14 cellular contexts compared by ENCODE assay signal in genomic region chr17:19354123-19354522, GRCh38. TPM values are rescaled to one million over a fixed set of nuclear protein-coding genes. Genes with fewer than 3 reads are reported as not detected.
DNase-seq lines count a peak whose midpoint lies in the region; ATAC-seq and TF ChIP-seq lines count a peak whose summit lies in the region.
"Had no signal": no experiment of that assay in that cellular context is flagged by ENCODE, and none has a peak within 500 bp of the region (broad histone marks: within the 10 kb centered on the region; RNA-seq: fewer than 3 reads in every experiment).

No MANE protein-coding gene starts in this region.

- H3K27me3 Mint-ChIP-seq in osteocyte (ENCODE audit: unreplicated experiment) (no peaks in the 10 kb centered on the region), CD14-positive monocyte (ENCODE audit: low read depth in 3 of 3) (peaks cover 17 to 36% (median 18%) of the 10 kb centered on the region in 3 donors)
- peaks cover 15% of the 10 kb centered on the region for H3K27me3 Mint-ChIP-seq in stimulated activated naive CD8-positive, alpha-beta T cell treated with anti-CD3 and anti-CD28 coated beads, Interleukin-15, amount 100 ng/mL, for 72 hours
- H3K27me3 Mint-ChIP-seq: activated naive CD8-positive, alpha-beta T cell treated with anti-CD3 and anti-CD28 coated beads for 36 hours had no signal

- no peak overlapping the region for H2AFZ ChIP-seq in SK-N-SH (ENCODE audit: low read depth)
- no peak overlapping the region for H2AFZ ChIP-seq in fibroblast of lung (ENCODE audit: low read length)

- H3K4me2 ChIP-seq in SK-N-SH (peak overlapping the region; percentile 17; the same call in 1 of the 2 replicates), fibroblast of lung (ENCODE audit: extremely low read depth, insufficient read depth, low read length) (no peak overlapping the region)

- DNase-seq in GM04504 (ENCODE audit: low read depth) (peak; percentile 88), SK-N-SH (no peak), fibroblast of lung (ENCODE audit: low read depth in 2 of 2) (peak; percentile 87 to 94), osteocyte (ENCODE audit: extremely low spot score, unreplicated experiment) (no peak), CD14-positive monocyte (ENCODE audit: low spot score) (no peak), NCI-H2196 (lab: John Stamatoyannopoulos, UW; ENCODE audit: unreplicated experiment) (no peak)
- DNase-seq in stimulated activated naive CD8-positive, alpha-beta T cell treated with anti-CD3 and anti-CD28 coated beads, Interleukin-15, amount 100 ng/mL, for 72 hours: no peak
- DNase-seq: activated naive CD8-positive, alpha-beta T cell treated with anti-CD3 and anti-CD28 coated beads for 36 hours; effector CD4-positive, alpha-beta T cell; Kasumi-1 had no signal

- H4K20me1 ChIP-seq in SK-N-SH (ENCODE audit: insufficient read depth) (peaks cover 4% of the 10 kb centered on the region; the same call in 1 of the 2 replicates), fibroblast of lung (ENCODE audit: control insufficient read depth, extremely low read depth, insufficient read depth, low read length) (no peaks in the 10 kb centered on the region)

- H3K4me1 ChIP-seq in SK-N-SH (ENCODE audit: control insufficient read depth in 1 of 2, insufficient read depth in 2 of 2, low read depth in 1 of 2, low read length in 1 of 2) (peaks cover 0 to 5% of the 10 kb centered on the region in 2 experiments; a peak in 1 of 4 replicates), fibroblast of lung (ENCODE audit: control insufficient read depth, extremely low read depth, insufficient read depth, low read length) (peaks cover 2% of the 10 kb centered on the region)
- H3K4me1 ChIP-seq: right atrium auricular region had no signal

- H3K4me3 ChIP-seq in SK-N-SH (ENCODE audit: low read depth in 2 of 2, low read length in 1 of 2) (no peak overlapping the region), fibroblast of lung (replicated peaks in 1 of 4; ENCODE audit: control extremely low read depth in 1 of 4, insufficient read depth in 1 of 4, low read depth in 3 of 4, low read length in 4 of 4) (no peak overlapping the region)
- H3K4me3 ChIP-seq: right atrium auricular region, thoracic aorta had no signal

- H3K9me3 ChIP-seq in SK-N-SH: no peaks in the 10 kb centered on the region
- no peaks in the 10 kb centered on the region for H3K9me3 ChIP-seq in fibroblast of lung (ENCODE audit: control insufficient read depth, insufficient read depth, low read depth, low read length)
- H3K9me3 ChIP-seq: right atrium auricular region, thoracic aorta had no signal

- H3K27ac Mint-ChIP-seq in osteocyte (ENCODE audit: unreplicated experiment) (peak overlapping the region; percentile 48), CD14-positive monocyte (no peak overlapping the region)
- H3K27ac Mint-ChIP-seq in stimulated activated naive CD8-positive, alpha-beta T cell treated with anti-CD3 and anti-CD28 coated beads, Interleukin-15, amount 100 ng/mL, for 72 hours: no peak overlapping the region
- H3K27ac Mint-ChIP-seq: activated naive CD8-positive, alpha-beta T cell treated with anti-CD3 and anti-CD28 coated beads for 36 hours had no signal

- 15% methylated on average over 2 of the region's 2 CpGs for WGBS in SK-N-SH (ENCODE audit: low lambda C conversion rate)

- H3K36me3 Mint-ChIP-seq in osteocyte (ENCODE audit: unreplicated experiment) (peaks cover 17% of the 10 kb centered on the region), CD14-positive monocyte (no peaks in the 10 kb centered on the region)
- H3K36me3 Mint-ChIP-seq: activated naive CD8-positive, alpha-beta T cell treated with anti-CD3 and anti-CD28 coated beads for 36 hours had no signal

- CTCF ChIA-PET in SK-N-SH (lab: Yijun Ruan, JAX): interaction anchor here (0.7 to 2.6 kb wide), 5 partner anchors 8 to 104 kb away, joined by 3 to 15 read pairs (median 3); partner anchors contain the start of gene B9D1

- H3K4me3 Mint-ChIP-seq in osteocyte (ENCODE audit: unreplicated experiment) (no peak overlapping the region), CD14-positive monocyte (peak overlapping the region in 1 of 2 donors; percentile 36)
- no peak overlapping the region for H3K4me3 Mint-ChIP-seq in stimulated activated naive CD8-positive, alpha-beta T cell treated with anti-CD3 and anti-CD28 coated beads, Interleukin-15, amount 100 ng/mL, for 72 hours
- H3K4me3 Mint-ChIP-seq: activated naive CD8-positive, alpha-beta T cell treated with anti-CD3 and anti-CD28 coated beads for 36 hours had no signal

- peak in 1 of 2 experiments; percentile 43; a peak in 1 of 4 replicates for TF ChIP-seq EP300 in SK-N-SH (IDR thresholded peaks at IDR 0.05; ENCODE audit: borderline replicate concordance in 1 of 2, low read depth in 1 of 2, low read length in 1 of 2)

- H3K36me3 ChIP-seq in SK-N-SH (replicated peaks in 1 of 2; ENCODE audit: control insufficient read depth in 1 of 2, insufficient read depth in 2 of 2, low read length in 1 of 2) (peaks cover 6 to 9% of the 10 kb centered on the region in 2 experiments), fibroblast of lung (ENCODE audit: control insufficient read depth, insufficient read depth, low read length) (peaks cover 3% of the 10 kb centered on the region)
- H3K36me3 ChIP-seq: right atrium auricular region, thoracic aorta had no signal

- H3K9me3 Mint-ChIP-seq in osteocyte (ENCODE audit: unreplicated experiment): no peaks in the 10 kb centered on the region
- no peaks in the 10 kb centered on the region for H3K9me3 Mint-ChIP-seq in CD14-positive monocyte
- H3K9me3 Mint-ChIP-seq in stimulated activated naive CD8-positive, alpha-beta T cell treated with anti-CD3 and anti-CD28 coated beads, Interleukin-15, amount 100 ng/mL, for 72 hours: no peaks in the 10 kb centered on the region
- H3K9me3 Mint-ChIP-seq: activated naive CD8-positive, alpha-beta T cell treated with anti-CD3 and anti-CD28 coated beads for 36 hours had no signal

- POLR2A ChIA-PET in SK-N-SH (lab: Yijun Ruan, JAX): no interaction called here

- no peaks in the 10 kb centered on the region for H3K9me2 ChIP-seq in SK-N-SH

- H3K27ac ChIP-seq in SK-N-SH (ENCODE audit: low read depth in 2 of 2, low read length in 1 of 2) (peak overlapping the region in 1 of 2 experiments; percentile 67; a peak in 2 of 4 replicates), fibroblast of lung (ENCODE audit: insufficient read depth, low read length) (no peak overlapping the region)
- H3K27ac ChIP-seq: right atrium auricular region, thoracic aorta had no signal

- no peaks in the 10 kb centered on the region for H3K79me2 ChIP-seq in SK-N-SH (ENCODE audit: insufficient read depth)
- no peaks in the 10 kb centered on the region for H3K79me2 ChIP-seq in fibroblast of lung (ENCODE audit: control insufficient read depth, insufficient read depth, low read length)

- H3F3A ChIP-seq in SK-N-SH (replicated peaks; ENCODE audit: insufficient read depth): peaks cover 26% of the 10 kb centered on the region

- intact Hi-C loops in CD14-positive monocyte (cut with micrococcal nuclease): no loop called here

- H3K9ac ChIP-seq in SK-N-SH (no peak overlapping the region), fibroblast of lung (ENCODE audit: insufficient read depth, low read length) (no peak overlapping the region)

- TF ChIP-seq CTCF in SK-N-SH (IDR thresholded peaks at IDR 0.05) (no peak), fibroblast of lung (conservative IDR thresholded peaks at IDR 0.05 in 1 of 2, IDR thresholded peaks at IDR 0.05 in 1 of 2; ENCODE audit: low read depth in 1 of 2, low read length in 2 of 2) (no peak), osteocyte (IDR thresholded peaks at IDR 0.05) (no peak), CD14-positive monocyte (IDR thresholded peaks at IDR 0.05) (no peak)

- H3K4me1 Mint-ChIP-seq in osteocyte (ENCODE audit: unreplicated experiment) (peaks cover 12% of the 10 kb centered on the region), CD14-positive monocyte (no peaks in the 10 kb centered on the region)
- no peaks in the 10 kb centered on the region for H3K4me1 Mint-ChIP-seq in stimulated activated naive CD8-positive, alpha-beta T cell treated with anti-CD3 and anti-CD28 coated beads, Interleukin-15, amount 100 ng/mL, for 72 hours
- H3K4me1 Mint-ChIP-seq: activated naive CD8-positive, alpha-beta T cell treated with anti-CD3 and anti-CD28 coated beads for 36 hours had no signal

- ATAC-seq in GM19395 (IDR thresholded peaks at IDR 0.05; ENCODE audit: unreplicated experiment): no peak
- ATAC-seq in stimulated activated naive CD8-positive, alpha-beta T cell treated with anti-CD3 and anti-CD28 coated beads, Interleukin-15, amount 100 ng/mL, for 72 hours: no peak

- no peaks in the 10 kb centered on the region for H3K27me3 ChIP-seq in SK-N-SH (ENCODE audit: insufficient read depth)
- H3K27me3 ChIP-seq in fibroblast of lung (ENCODE audit: control insufficient read depth, insufficient read depth, low read length): no peaks in the 10 kb centered on the region
- H3K27me3 ChIP-seq: right atrium auricular region had no signal

- TF ChIP-seq RAD21 in SK-N-SH (IDR thresholded peaks at IDR 0.05; ENCODE audit: low read length): no peak

RNA-seq across cellular contexts. Expression of gene B9D1, which starts 8.4 kb away (rescaled TPM):
- polyA plus RNA-seq in SK-N-SH (2012; rRNA removed): 75.0 and 81.6 TPM in 2 replicates
- 56.1 and 64.8 TPM in 2 replicates for polyA plus RNA-seq in SK-N-SH (2012; cell fraction: cytosol; rRNA removed)
- 81.5 and 92.1 TPM in 2 replicates for polyA plus RNA-seq in SK-N-SH (2012; cell fraction: nucleus; rRNA removed)
- 20.8 and 38.5 TPM in 2 replicates for total RNA-seq in fibroblast of lung
- polyA plus RNA-seq in fibroblast of lung: 32.0 and 35.7 TPM in 2 replicates
- 31.6 and 38.4 TPM in 2 replicates for polyA plus RNA-seq in fibroblast of lung (2012)
- polyA minus RNA-seq in fibroblast of lung (ENCODE audit: low replicate concordance): 32.5 and 35.0 TPM in 2 replicates
- 15.8 and 16.5 TPM in 2 replicates for total RNA-seq in osteocyte
- polyA plus RNA-seq in CD14-positive monocyte: not detected

RNA-seq across cellular contexts. Expression of gene MAPK7, which starts 24.2 kb away (rescaled TPM):
- 10.5 and 19.1 TPM in 2 replicates for polyA plus RNA-seq in SK-N-SH (2012; rRNA removed)
- polyA plus RNA-seq in SK-N-SH (2012; cell fraction: cytosol; rRNA removed): 8.9 and 14.2 TPM in 2 replicates
- polyA plus RNA-seq in SK-N-SH (2012; cell fraction: nucleus; rRNA removed): 54.4 and 71.5 TPM in 2 replicates
- 10.3 and 18.8 TPM in 2 replicates for total RNA-seq in fibroblast of lung
- polyA plus RNA-seq in fibroblast of lung: 12.8 and 13.8 TPM in 2 replicates
- 20.8 and 22.3 TPM in 2 replicates for polyA plus RNA-seq in fibroblast of lung (2012)
- 134 and 160 TPM in 2 replicates for polyA minus RNA-seq in fibroblast of lung (ENCODE audit: low replicate concordance)
- 33.9 and 37.1 TPM in 2 replicates for total RNA-seq in osteocyte
- polyA plus RNA-seq in CD14-positive monocyte: 1 to 10 TPM; 9.3 to 10.0 TPM

RNA-seq across cellular contexts. Expression of gene MFAP4, which starts 32.9 kb away (rescaled TPM):
- 112 and 120 TPM in 2 replicates for polyA plus RNA-seq in SK-N-SH (2012; rRNA removed)
- 98.4 and 115 TPM in 2 replicates for polyA plus RNA-seq in SK-N-SH (2012; cell fraction: cytosol; rRNA removed)
- polyA plus RNA-seq in SK-N-SH (2012; cell fraction: nucleus; rRNA removed): 99.5 and 101 TPM in 2 replicates
- 81.3 and 137 TPM in 2 replicates for total RNA-seq in fibroblast of lung
- 37.8 and 53.3 TPM in 2 replicates for polyA plus RNA-seq in fibroblast of lung
- 79.0 and 125 TPM in 2 replicates for polyA plus RNA-seq in fibroblast of lung (2012)
- polyA minus RNA-seq in fibroblast of lung (ENCODE audit: low replicate concordance): 68.3 and 70.7 TPM in 2 replicates
- 73.4 and 85.8 TPM in 2 replicates for total RNA-seq in osteocyte
- under 1 TPM; 0.12 to 0.73 TPM for polyA plus RNA-seq in CD14-positive monocyte
- total RNA-seq: mononuclear cell had no signal

RNA-seq across cellular contexts. Expression of gene RNF112, which starts 56.9 kb away (rescaled TPM):
- polyA plus RNA-seq in SK-N-SH (2012; rRNA removed) (22.6 and 26.9 TPM in 2 replicates), fibroblast of lung (1.5 and 2.8 TPM in 2 replicates), CD14-positive monocyte (not detected)
- 6.7 and 9.2 TPM in 2 replicates for polyA plus RNA-seq in SK-N-SH (2012; cell fraction: cytosol; rRNA removed)
- 144 and 163 TPM in 2 replicates for polyA plus RNA-seq in SK-N-SH (2012; cell fraction: nucleus; rRNA removed)
- total RNA-seq in fibroblast of lung (7.2 and 21.5 TPM in 2 replicates), osteocyte (0.39 and 0.89 TPM in 2 replicates)
- 3.1 and 5.4 TPM in 2 replicates for polyA plus RNA-seq in fibroblast of lung (2012)
- polyA minus RNA-seq in fibroblast of lung (ENCODE audit: low replicate concordance): 4.4 and 6.4 TPM in 2 replicates

Comparison
In these comparisons a context has a peak if more than half of its experiments do, and no peak if none do; other contexts are left out.
1. DNase-seq: peak in GM04504 (single experiment) and fibroblast of lung (2 of 2); none in SK-N-SH (single experiment), osteocyte (single experiment), CD14-positive monocyte (single experiment), stimulated activated naive CD8-positive, alpha-beta T cell treated with anti-CD3 and anti-CD28 coated beads, Interleukin-15, amount 100 ng/mL, for 72 hours (0 of 2) and NCI-H2196 (single experiment).
2. RNA of gene B9D1, which starts 8.4 kb away (polyA plus RNA-seq): 56.1 to 92.1 TPM in SK-N-SH and 31.6 to 38.4 TPM in fibroblast of lung; not detected in CD14-positive monocyte; every median in the first group is over 10 times any median in the second.
3. RNA of gene MFAP4, which starts 32.9 kb away (polyA plus RNA-seq): 98.4 to 120 TPM in SK-N-SH and 37.8 to 125 TPM in fibroblast of lung; 0.12 to 0.73 TPM in CD14-positive monocyte; every median in the first group is over 10 times any median in the second.